Comparison of ENCODE assay signal across 8 cellular contexts in genomic region chr11:134124660-134125451, GRCh38.
DNase-seq lines count a peak whose midpoint lies in the region; ATAC-seq and TF ChIP-seq lines count a peak whose summit lies in the region.

No MANE protein-coding gene starts in this region.

- no peak overlapping the region for H3K27ac Mint-ChIP-seq in nephron progenitor cell

- peak; percentile 0 for DNase-seq in T follicular helper cell (ENCODE audit: low read depth)
- peak; percentile 66 for DNase-seq in fibroblast of pulmonary artery (ENCODE audit: low read depth)
- peak; percentile 78 for DNase-seq in nephron progenitor cell
- DNase-seq in activated CD8-positive, alpha-beta memory T cell treated with anti-CD3 and anti-CD28 coated beads, Interleukin-2, amount 50 U/mL, for 4 hours = no peak
- no peak for DNase-seq in DMS153 treated with DMSO at 0.1 percent for 48 hours (lab: John Stamatoyannopoulos, UW; ENCODE audit: unreplicated experiment)

- H3K4me1 ChIP-seq in ACC112 (ENCODE audit: control insufficient read depth, insufficient read depth, low read length, unreplicated experiment) = peaks cover 34% of the 10 kb centered on the region

- no peak overlapping the region for H3K27ac ChIP-seq in ACC112 (ENCODE audit: low read depth, low read length)

- TF ChIP-seq CTCF in fibroblast of pulmonary artery (IDR thresholded peaks at IDR 0.05; ENCODE audit: low read length, missing control alignments) = no peak
- no peak for TF ChIP-seq CTCF in nephron progenitor cell (IDR thresholded peaks at IDR 0.05)

- H3K36me3 Mint-ChIP-seq in nephron progenitor cell (ENCODE audit: low read depth) = peaks cover 45% of the 10 kb centered on the region

- no peak for ATAC-seq in HG03175 (IDR thresholded peaks at IDR 0.05; ENCODE audit: unreplicated experiment)
- no peak for ATAC-seq in GM19452 (IDR thresholded peaks at IDR 0.05; ENCODE audit: unreplicated experiment)

- no peaks in the 10 kb centered on the region for H3K27me3 ChIP-seq in ACC112 (ENCODE audit: insufficient read depth, low read length)

- H3K9me3 Mint-ChIP-seq in nephron progenitor cell = peaks cover 19% of the 10 kb centered on the region

- H3K4me3 ChIP-seq in ACC112 (ENCODE audit: low read depth, low read length) (peak overlapping the region; percentile 81), fibroblast of pulmonary artery (replicated peaks; ENCODE audit: low read depth, low read length) (peak overlapping the region; percentile 52)

- peaks cover 37% of the 10 kb centered on the region for H3K4me1 Mint-ChIP-seq in nephron progenitor cell

- H3K36me3 ChIP-seq in ACC112 (ENCODE audit: insufficient read depth, low read length) = no peaks in the 10 kb centered on the region

- peak overlapping the region; percentile 80 for H3K4me3 Mint-ChIP-seq in nephron progenitor cell

- H3K27me3 Mint-ChIP-seq in nephron progenitor cell (ENCODE audit: low read depth, poor library complexity) = peaks cover 34% of the 10 kb centered on the region

- H2AFZ ChIP-seq in ACC112 (ENCODE audit: low read length, unreplicated experiment) = no peak overlapping the region

- H3K79me2 ChIP-seq in ACC112 (ENCODE audit: control insufficient read depth, insufficient read depth, low read length, unreplicated experiment) = peaks cover 7% of the 10 kb centered on the region

Comparison
In these comparisons a context has a peak if more than half of its experiments do, and no peak if none do; other contexts are left out.
1. DNase-seq: peak in T follicular helper cell (single experiment), fibroblast of pulmonary artery (single experiment) and nephron progenitor cell (single experiment); none in activated CD8-positive, alpha-beta memory T cell treated with anti-CD3 and anti-CD28 coated beads, Interleukin-2, amount 50 U/mL, for 4 hours (single experiment) and DMS153 treated with DMSO at 0.1 percent for 48 hours (single experiment).